In genomic region chr11:95641506-95641905, GRCh38 we compare ENCODE assay signal across 9 cellular contexts.
DNase-seq lines count a peak whose midpoint lies in the region; ATAC-seq lines count a peak whose summit lies in the region.
"Had no signal": no experiment of that assay in that cellular context is flagged by ENCODE, and none has a peak within 500 bp of the region (broad histone marks: within the 10 kb centered on the region; RNA-seq: fewer than 3 reads in every experiment).

No MANE protein-coding gene starts in this region.

- peaks cover 0 to 1% of the 10 kb centered on the region in 2 donors for H3K27me3 Mint-ChIP-seq in effector memory CD8-positive, alpha-beta T cell
- H3K27me3 Mint-ChIP-seq: dendritic cell treated with granulocyte-macrophage colony-stimulating factor and Interleukin-4, amounts not matched to agents 40 ng/mL and 50 ng/mL, for 4 days had no signal

- peak overlapping the region in 1 of 2 donors; percentile 35 for H3K27ac Mint-ChIP-seq in effector memory CD8-positive, alpha-beta T cell
- H3K27ac Mint-ChIP-seq: dendritic cell treated with granulocyte-macrophage colony-stimulating factor and Interleukin-4, amounts not matched to agents 40 ng/mL and 50 ng/mL, for 4 days had no signal

- peak; percentile 100 for ATAC-seq in GM18907 (IDR thresholded peaks at IDR 0.05; ENCODE audit: unreplicated experiment)
- peak; percentile 69 for ATAC-seq in effector memory CD8-positive, alpha-beta T cell (replicated peaks)

- DNase-seq in H4 (ENCODE audit: low spot score) = peak; percentile 4
- DNase-seq in NCI-H1092 treated with DMSO at 0.1 percent for 48 hours (lab: John Stamatoyannopoulos, UW) = peak; percentile 30
- no peak for DNase-seq in effector memory CD8-positive, alpha-beta T cell
- DNase-seq in NCI-H82 treated with DMSO at 0.1 percent for 48 hours (lab: John Stamatoyannopoulos, UW; ENCODE audit: unreplicated experiment) = no peak
- DNase-seq in kidney glomerular epithelial cell (lab: John Stamatoyannopoulos, UW) = no peak
- DNase-seq in ecto neural progenitor cell (ENCODE audit: low spot score) = no peak
- no peak for DNase-seq in hypothalamus (lab: John Stamatoyannopoulos, UW)

- no peaks in the 10 kb centered on the region for H3K9me3 Mint-ChIP-seq in effector memory CD8-positive, alpha-beta T cell

- H3K4me1 Mint-ChIP-seq in effector memory CD8-positive, alpha-beta T cell (ENCODE audit: low read depth in 2 of 2) = peaks cover 6 to 7% of the 10 kb centered on the region in 2 donors

- no peaks in the 10 kb centered on the region for H3K36me3 Mint-ChIP-seq in effector memory CD8-positive, alpha-beta T cell (ENCODE audit: insufficient read depth)

- no peak overlapping the region for H3K4me3 Mint-ChIP-seq in effector memory CD8-positive, alpha-beta T cell
- H3K4me3 Mint-ChIP-seq: dendritic cell treated with granulocyte-macrophage colony-stimulating factor and Interleukin-4, amounts not matched to agents 40 ng/mL and 50 ng/mL, for 4 days had no signal

Comparison
In these comparisons a context has a peak if more than half of its experiments do, and no peak if none do; other contexts are left out.
1. DNase-seq: peak in H4 (single experiment) and NCI-H1092 treated with DMSO at 0.1 percent for 48 hours (single experiment); none in effector memory CD8-positive, alpha-beta T cell (0 of 3), NCI-H82 treated with DMSO at 0.1 percent for 48 hours (single experiment), kidney glomerular epithelial cell (single experiment), ecto neural progenitor cell (single experiment) and hypothalamus (0 of 51).